3 cellular contexts compared by ENCODE assay signal in the genomic region with DNA sequence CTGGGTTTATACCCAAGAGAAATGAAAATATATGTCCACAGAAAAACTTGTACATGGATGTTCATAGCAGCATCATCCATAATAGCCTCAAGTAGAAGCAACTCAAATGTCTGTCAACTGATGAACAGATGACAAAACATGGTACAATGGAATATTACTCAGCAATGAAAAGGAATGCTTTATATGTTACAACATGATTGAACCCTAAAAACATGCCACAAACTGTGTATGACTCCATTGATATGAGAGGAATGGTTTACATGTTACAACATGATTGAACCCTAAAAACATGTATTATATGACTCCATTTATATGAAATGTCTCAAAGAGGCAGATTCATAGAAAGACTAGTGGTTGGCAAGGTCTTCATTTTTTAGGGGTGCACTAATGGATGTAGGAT.
A peak's percentile ranks its signal among the peaks of the same experiment; 100 is the strongest.
DNase-seq lines count a peak whose midpoint lies in the region; ATAC-seq, FAIRE-seq and TF ChIP-seq lines count a peak whose summit lies in the region.
"Not testable (repeated sequence)": the region's sequence is repeated elsewhere in the genome, so short reads cannot be mapped to it uniquely, and the experiment has no call there.

No MANE protein-coding gene starts in this region.

- H3K9ac ChIP-seq in K562 (ENCODE audit: insufficient read depth in 1 of 2, low read depth in 2 of 2, low read length in 2 of 2) = not testable (repeated sequence)

- TF ChIP-seq EP300 in K562 (IDR thresholded peaks at IDR 0.05; ENCODE audit: low read length) = not testable (repeated sequence)

- H3K4me2 ChIP-seq in K562 (ENCODE audit: insufficient read depth, low read length) = not testable (repeated sequence)

- not testable (repeated sequence) for TF ChIP-seq RAD21 in K562 (CRISPR knock-in tag; conservative IDR thresholded peaks at IDR 0.05 in 1 of 2, IDR thresholded peaks at IDR 0.05 in 1 of 2)

- DNase-seq in H54 (ENCODE audit: insufficient read length, low spot score); K562 (ENCODE audit: extremely low read depth in 1 of 4, low spot score in 3 of 4): not testable (repeated sequence)

- H3K79me2 ChIP-seq in K562 (ENCODE audit: control insufficient read depth, insufficient read depth, low read length) = not testable (repeated sequence)

- H3K9me1 ChIP-seq in K562 (ENCODE audit: control insufficient read depth, insufficient read depth, low read length) = not testable (repeated sequence)

- H3K27me3 ChIP-seq in K562 (ENCODE audit: control insufficient read depth in 2 of 2, insufficient read depth in 2 of 2, low read length in 2 of 2) = not testable (repeated sequence)

- not testable (repeated sequence) for H3K27ac ChIP-seq in HEK293 (ENCODE audit: extremely low read depth, low read depth, low read length); K562 (ENCODE audit: extremely low read depth, low read depth, low read length)

- H3K36me3 ChIP-seq in HEK293 (ENCODE audit: control insufficient read depth in 2 of 2, insufficient read depth in 1 of 2, low read length in 2 of 2); K562 (ENCODE audit: control insufficient read depth, insufficient read depth, low read length): not testable (repeated sequence)

- H3K4me3 ChIP-seq in HEK293 (ENCODE audit: low read depth, low read length); K562: not testable (repeated sequence)

- POLR2A ChIA-PET in HEK293 (lab: Yijun Ruan, JAX); K562 (lab: Yijun Ruan, JAX): not testable (repeated sequence)

- not testable (repeated sequence) for H2AFZ ChIP-seq in K562 (ENCODE audit: low read depth, low read length)

- in situ Hi-C loops in K562 (cut with MboI) = loop anchor here (10.0 kb wide), 1 partner anchor 105 kb away; the partner anchor contains the start of gene LAT

- H3K4me1 ChIP-seq in HEK293 (ENCODE audit: control insufficient read depth, insufficient read depth, low read length); K562 (replicated peaks in 1 of 2; ENCODE audit: control insufficient read depth in 2 of 2, insufficient read depth in 2 of 2, low read length in 2 of 2): not testable (repeated sequence)

- TF ChIP-seq POLR2A in H54 (IDR thresholded peaks at IDR 0.05; ENCODE audit: low read depth, low read length); K562 (conservative IDR thresholded peaks at IDR 0.05): not testable (repeated sequence)

- H3K9me3 ChIP-seq in HEK293 (ENCODE audit: control insufficient read depth, insufficient read depth, low read depth, low read length); K562 (replicated peaks; ENCODE audit: control insufficient read depth, insufficient read depth, low read depth, low read length): not testable (repeated sequence)

- not testable (repeated sequence) for TF ChIP-seq CTCF in HEK293 (tag by site-specific recombination; IDR thresholded peaks at IDR 0.05); K562 (IDR thresholded peaks at IDR 0.05 in 2 of 3, conservative IDR thresholded peaks at IDR 0.05 in 1 of 3; ENCODE audit: insufficient read depth in 2 of 3, low read depth in 1 of 3, low read length in 3 of 3)

- FAIRE-seq in H54 (lab: Jason Lieb, UNC) = peak; percentile 33
- not testable (repeated sequence) for FAIRE-seq in K562 (lab: Jason Lieb, UNC)

- not testable (repeated sequence) for H4K20me1 ChIP-seq in K562 (replicated peaks; ENCODE audit: control insufficient read depth, insufficient read depth, low read length)

- not testable (repeated sequence) for ATAC-seq in K562

- intact Hi-C loops in K562 (cut with micrococcal nuclease) = not testable (repeated sequence)

- CTCF ChIA-PET in HEK293 (lab: Yijun Ruan, JAX); K562 (lab: Yijun Ruan, JAX; ENCODE audit: low intra/inter-chr PET ratio): not testable (repeated sequence)

- not testable (repeated sequence) for BruUV-seq in K562 (replicated peaks; lab: Mats Ljungman, UMichigan)

TF ChIP-seq in HEK293, 187 proteins besides CTCF, POLR2A, EP300 and RAD21:
- TF ChIP-seq ZNF146 (tag by site-specific recombination; IDR thresholded peaks at IDR 0.05) = peak; percentile 55; the same call in 1 of the 2 replicates

TF ChIP-seq in K562, 482 proteins besides CTCF, POLR2A, EP300 and RAD21:
- TF ChIP-seq ZNF146 (CRISPR knock-in tag; IDR thresholded peaks at IDR 0.05; ENCODE audit: unreplicated experiment) = peak; percentile 72
